In genomic region chr19:48053856-48054255, GRCh38 we compare ENCODE assay signal across 24 cellular contexts. TPM values are rescaled to one million over a fixed set of nuclear protein-coding genes. Genes with fewer than 3 reads are reported as not detected.
"Had no signal": no experiment of that assay in that cellular context is flagged by ENCODE, and none has a peak within 500 bp of the region (broad histone marks: within the 10 kb centered on the region; RNA-seq: fewer than 3 reads in every experiment).

No MANE protein-coding gene starts in this region.

- H3K4me3 ChIP-seq: adrenal gland, lung, sigmoid colon, testis, upper lobe of right lung had no signal

- ATAC-seq: left lobe of liver; stimulated activated memory B cell treated with anti-CD40 and anti-IgM and Interleukin-4, amounts not matched to agents 10 μg/mL and 1 μg/mL and 100 μg/mL, for 72 hours; upper lobe of right lung had no signal

- H3K27me3 Mint-ChIP-seq: activated CD4-positive, alpha-beta T cell treated with anti-CD3 and anti-CD28 coated beads, Interleukin-2, amount 10 ng/mL, durations not matched to agents 7 days and 5 days; activated naive CD4-positive, alpha-beta T cell treated with anti-CD3 and anti-CD28 coated beads, Interleukin-2, amount 50 U/mL, for 24 hours; stimulated activated memory B cell treated with anti-CD40 and anti-IgM and Interleukin-4, amounts not matched to agents 10 μg/mL and 1 μg/mL and 100 μg/mL, for 72 hours had no signal

- H3K4me3 Mint-ChIP-seq: activated CD4-positive, alpha-beta T cell treated with anti-CD3 and anti-CD28 coated beads, Interleukin-2, amount 10 ng/mL, durations not matched to agents 7 days and 5 days; activated naive CD4-positive, alpha-beta T cell treated with anti-CD3 and anti-CD28 coated beads, Interleukin-2, amount 50 U/mL, for 24 hours; dendritic cell treated with granulocyte-macrophage colony-stimulating factor and Interleukin-4, amounts not matched to agents 40 ng/mL and 50 ng/mL, for 4 days; mesothelial cell of epicardium; nephron; stimulated activated memory B cell treated with anti-CD40 and anti-IgM and Interleukin-4, amounts not matched to agents 10 μg/mL and 1 μg/mL and 100 μg/mL, for 72 hours had no signal

- H3K4me1 ChIP-seq: adrenal gland, sigmoid colon, testis, upper lobe of right lung had no signal

- H3K36me3 Mint-ChIP-seq: activated naive CD4-positive, alpha-beta T cell treated with anti-CD3 and anti-CD28 coated beads, Interleukin-2, amount 50 U/mL, for 24 hours; mesothelial cell of epicardium had no signal

- DNase-seq: activated CD4-positive, alpha-beta T cell treated with anti-CD3 and anti-CD28 coated beads, Interleukin-2, amount 10 ng/mL, durations not matched to agents 7 days and 5 days; activated CD8-positive, alpha-beta memory T cell treated with anti-CD3 and anti-CD28 coated beads, Interleukin-2, amount 50 U/mL, for 4 hours; activated effector memory CD4-positive, alpha-beta T cell treated with Interleukin-2 at 50 U/mL for 16 hours; activated T-cell treated with anti-CD3 and anti-CD28 coated beads, Interleukin-2, amount 50 U/mL, for 48 hours; adrenal gland; effector CD8-positive, alpha-beta T cell; glutamatergic neuron; hypothalamus; islet precursor cell; sigmoid colon; stimulated activated CD4-positive, alpha-beta T cell treated with anti-CD3 and anti-CD28 coated beads, Interleukin-4, amount 100 ng/mL, for 4 hours; T-helper 9 cell; testis; upper lobe of right lung had no signal

- H3K9me3 ChIP-seq: adrenal gland, sigmoid colon, testis, upper lobe of right lung had no signal

- H3K4me1 Mint-ChIP-seq: activated CD4-positive, alpha-beta T cell treated with anti-CD3 and anti-CD28 coated beads, Interleukin-2, amount 10 ng/mL, durations not matched to agents 7 days and 5 days; activated naive CD4-positive, alpha-beta T cell treated with anti-CD3 and anti-CD28 coated beads, Interleukin-2, amount 50 U/mL, for 24 hours; mesothelial cell of epicardium; nephron; stimulated activated memory B cell treated with anti-CD40 and anti-IgM and Interleukin-4, amounts not matched to agents 10 μg/mL and 1 μg/mL and 100 μg/mL, for 72 hours had no signal

- H3K27ac Mint-ChIP-seq: activated CD4-positive, alpha-beta T cell treated with anti-CD3 and anti-CD28 coated beads, Interleukin-2, amount 10 ng/mL, durations not matched to agents 7 days and 5 days; activated naive CD4-positive, alpha-beta T cell treated with anti-CD3 and anti-CD28 coated beads, Interleukin-2, amount 50 U/mL, for 24 hours; dendritic cell treated with granulocyte-macrophage colony-stimulating factor and Interleukin-4, amounts not matched to agents 40 ng/mL and 50 ng/mL, for 4 days; mesothelial cell of epicardium; nephron; stimulated activated memory B cell treated with anti-CD40 and anti-IgM and Interleukin-4, amounts not matched to agents 10 μg/mL and 1 μg/mL and 100 μg/mL, for 72 hours had no signal

- H3K27ac ChIP-seq: adrenal gland, sigmoid colon, testis, upper lobe of right lung had no signal

- H3K9me3 Mint-ChIP-seq: activated naive CD4-positive, alpha-beta T cell treated with anti-CD3 and anti-CD28 coated beads, Interleukin-2, amount 50 U/mL, for 24 hours; dendritic cell treated with granulocyte-macrophage colony-stimulating factor and Interleukin-4, amounts not matched to agents 40 ng/mL and 50 ng/mL, for 4 days had no signal

- H3K27me3 ChIP-seq: adrenal gland, sigmoid colon, testis, upper lobe of right lung had no signal

RNA-seq across cellular contexts. Expression of gene CABP5, which starts 10.0 kb away (rescaled TPM):
- total RNA-seq: activated CD4-positive, alpha-beta T cell treated with anti-CD3 and anti-CD28 coated beads, Interleukin-2, amount 10 ng/mL, durations not matched to agents 7 days and 5 days; adrenal gland; astrocyte; chondrocyte; left lobe of liver; lung; mesothelial cell of epicardium; renal cortical epithelial cell; sigmoid colon; upper lobe of right lung had no signal

RNA-seq across cellular contexts. Expression of gene ELSPBP1, which starts 59.4 kb away (rescaled TPM):
- total RNA-seq: activated CD4-positive, alpha-beta T cell treated with anti-CD3 and anti-CD28 coated beads, Interleukin-2, amount 10 ng/mL, durations not matched to agents 7 days and 5 days; astrocyte; chondrocyte; left lobe of liver; lung; mesothelial cell of epicardium; renal cortical epithelial cell; sigmoid colon; upper lobe of right lung had no signal
